9 cellular contexts compared by ENCODE assay signal in the genomic region with DNA sequence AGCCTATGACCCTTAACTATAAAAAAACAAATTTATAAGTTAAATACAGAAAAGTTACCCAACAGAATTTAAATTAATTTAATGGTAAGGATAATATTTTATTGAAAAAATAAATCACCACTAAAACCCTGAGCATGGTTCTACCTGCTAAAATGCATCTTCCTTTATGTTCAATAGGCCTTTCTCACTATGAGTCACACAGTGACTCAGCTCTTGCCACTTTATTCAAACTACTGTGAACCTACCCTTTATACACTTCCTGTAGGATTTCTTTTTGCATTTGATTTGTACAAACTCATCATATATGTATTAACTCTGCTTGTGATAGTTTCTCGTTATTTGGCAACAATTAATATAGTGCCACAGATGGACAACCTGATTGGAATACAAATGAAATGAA. TPM values are rescaled to one million over a fixed set of nuclear protein-coding genes. Genes with fewer than 3 reads are reported as not detected.
A peak's percentile ranks its signal among the peaks of the same experiment; 100 is the strongest.
DNase-seq lines count a peak whose midpoint lies in the region; ATAC-seq and TF ChIP-seq lines count a peak whose summit lies in the region.
"Had no signal": no experiment of that assay in that cellular context is flagged by ENCODE, and none has a peak within 500 bp of the region (broad histone marks: within the 10 kb centered on the region; RNA-seq: fewer than 3 reads in every experiment).

No MANE protein-coding gene starts in this region.

- peak overlapping the region in 1 of 3 donors; percentile 2 for H3K27ac Mint-ChIP-seq in CD4-positive, CD25-positive, alpha-beta regulatory T cell

- no peaks in the 10 kb centered on the region for H3K36me3 ChIP-seq in CD4-positive, CD25-positive, alpha-beta regulatory T cell (ENCODE audit: control insufficient read depth, insufficient read depth, low read length)
- no peaks in the 10 kb centered on the region for H3K36me3 ChIP-seq in adrenal gland (replicated peaks in 1 of 2)

- H3K36me3 Mint-ChIP-seq in CD4-positive, CD25-positive, alpha-beta regulatory T cell = no peaks in the 10 kb centered on the region
- H3K36me3 Mint-ChIP-seq: brain had no signal

- H3K27me3 Mint-ChIP-seq in CD4-positive, CD25-positive, alpha-beta regulatory T cell = peaks cover 6% of the 10 kb centered on the region

- no peaks in the 10 kb centered on the region for H3K27me3 ChIP-seq in CD4-positive, CD25-positive, alpha-beta regulatory T cell (ENCODE audit: control insufficient read depth, insufficient read depth, low read length)
- no peaks in the 10 kb centered on the region for H3K27me3 ChIP-seq in adrenal gland

- TF ChIP-seq POLR2A in adrenal gland (IDR thresholded peaks at IDR 0.05) = no peak

- no peak overlapping the region for H3K27ac ChIP-seq in CD4-positive, CD25-positive, alpha-beta regulatory T cell (ENCODE audit: insufficient read depth, low read length, poor library complexity, severe bottlenecking)
- H3K27ac ChIP-seq in adrenal gland = peak overlapping the region; percentile 47 to 83 (median 73)

- H3K4me3 Mint-ChIP-seq in CD4-positive, CD25-positive, alpha-beta regulatory T cell = no peak overlapping the region
- H3K4me3 Mint-ChIP-seq: brain had no signal

- WGBS in adrenal gland, 4 donors = 41 to 59% (median 43%) methylated on average over 1 of the region's 1 CpG

- no peak overlapping the region for H3K4me3 ChIP-seq in CD4-positive, CD25-positive, alpha-beta regulatory T cell (ENCODE audit: low read depth, low read length)
- H3K4me3 ChIP-seq in adrenal gland (no peak overlapping the region), skeletal muscle cell (ENCODE audit: low read depth, low read length) (no peak overlapping the region)

- no peaks in the 10 kb centered on the region for H3K9me3 ChIP-seq in CD4-positive, CD25-positive, alpha-beta regulatory T cell (ENCODE audit: control insufficient read depth in 2 of 2, low read length in 2 of 2)
- no peaks in the 10 kb centered on the region for H3K9me3 ChIP-seq in adrenal gland (replicated peaks in 1 of 3)

- peak; percentile 48 to 55 for ATAC-seq in CD4-positive, CD25-positive, alpha-beta regulatory T cell (ENCODE audit: low read depth in 2 of 2)
- ATAC-seq in GM19455 (IDR thresholded peaks at IDR 0.05; ENCODE audit: unreplicated experiment) (peak; percentile 98), HG03354 (IDR thresholded peaks at IDR 0.05; ENCODE audit: poor library complexity, severe bottlenecking, unreplicated experiment) (peak; percentile 99)

- peak in 1 of 3 donors; percentile 65 for DNase-seq in CD4-positive, CD25-positive, alpha-beta regulatory T cell
- DNase-seq in adrenal gland (no peak), skeletal muscle cell (ENCODE audit: low read depth) (peak; percentile 60), NCI-H748 (lab: John Stamatoyannopoulos, UW; ENCODE audit: unreplicated experiment) (no peak), ureter (ENCODE audit: low spot score) (no peak), HuH-7 (ENCODE audit: low spot score) (no peak)

- H3K9me3 Mint-ChIP-seq in CD4-positive, CD25-positive, alpha-beta regulatory T cell = peaks cover 0 to 9% (median 4%) of the 10 kb centered on the region in 7 donors

- no peak for TF ChIP-seq CTCF in adrenal gland (IDR thresholded peaks at IDR 0.05)

- H3K4me1 ChIP-seq in CD4-positive, CD25-positive, alpha-beta regulatory T cell (ENCODE audit: control insufficient read depth, insufficient read depth, low read length, poor library complexity, severe bottlenecking) = peaks cover 3% of the 10 kb centered on the region
- H3K4me1 ChIP-seq in adrenal gland (replicated peaks in 1 of 2) = peaks cover 15 to 39% of the 10 kb centered on the region in 2 donors

- intact Hi-C loops in adrenal gland (cut with DNase I) = no loop called here

- peaks cover 0 to 5% (median 3%) of the 10 kb centered on the region in 4 donors for H3K4me1 Mint-ChIP-seq in CD4-positive, CD25-positive, alpha-beta regulatory T cell

RNA-seq across cellular contexts. Expression of a gene that starts 55.0 kb away (rescaled TPM):
- total RNA-seq in CD4-positive, CD25-positive, alpha-beta regulatory T cell = 1.3 TPM
- under 1 TPM in 1 of 4 donors, not detected in 3; 0.49 TPM for polyA plus RNA-seq in CD4-positive, CD25-positive, alpha-beta regulatory T cell
- total RNA-seq in adrenal gland (100 to 1,000 TPM; 133 to 365 (median 234) TPM), ureter (207 TPM)
- polyA plus RNA-seq in adrenal gland = 100 to 1,000 TPM in 1 of 3 donors, 10 to 100 TPM in 2; 25.8 to 212 (median 26.1) TPM

RNA-seq across cellular contexts. Expression of a gene that starts 58.7 kb away (rescaled TPM):
- total RNA-seq in CD4-positive, CD25-positive, alpha-beta regulatory T cell = not detected
- not detected for polyA plus RNA-seq in CD4-positive, CD25-positive, alpha-beta regulatory T cell
- 10 to 100 TPM in 1 of 8 donors, 1 to 10 TPM in 1, under 1 TPM in 4, not detected in 2; 0.61 to 14.9 (median 0.82) TPM for total RNA-seq in adrenal gland
- polyA plus RNA-seq in adrenal gland = 10 to 100 TPM in 2 of 3 donors, 1 to 10 TPM in 1; 3.2 to 36.9 (median 14.6) TPM
- total RNA-seq in ureter = 2.4 TPM

Comparison
In these comparisons a context has a peak if more than half of its experiments do, and no peak if none do; other contexts are left out.
1. RNA of a gene that starts 55.0 kb away (total RNA-seq): 133 to 365 TPM in adrenal gland and 207 TPM in ureter (single experiment); 1.3 TPM in CD4-positive, CD25-positive, alpha-beta regulatory T cell (single experiment); every median in the first group is over 10 times any median in the second.
2. Peak in every context shown above with its lines, with median percentiles within 50 percentile points of each other: ATAC-seq.